In the genomic region with DNA sequence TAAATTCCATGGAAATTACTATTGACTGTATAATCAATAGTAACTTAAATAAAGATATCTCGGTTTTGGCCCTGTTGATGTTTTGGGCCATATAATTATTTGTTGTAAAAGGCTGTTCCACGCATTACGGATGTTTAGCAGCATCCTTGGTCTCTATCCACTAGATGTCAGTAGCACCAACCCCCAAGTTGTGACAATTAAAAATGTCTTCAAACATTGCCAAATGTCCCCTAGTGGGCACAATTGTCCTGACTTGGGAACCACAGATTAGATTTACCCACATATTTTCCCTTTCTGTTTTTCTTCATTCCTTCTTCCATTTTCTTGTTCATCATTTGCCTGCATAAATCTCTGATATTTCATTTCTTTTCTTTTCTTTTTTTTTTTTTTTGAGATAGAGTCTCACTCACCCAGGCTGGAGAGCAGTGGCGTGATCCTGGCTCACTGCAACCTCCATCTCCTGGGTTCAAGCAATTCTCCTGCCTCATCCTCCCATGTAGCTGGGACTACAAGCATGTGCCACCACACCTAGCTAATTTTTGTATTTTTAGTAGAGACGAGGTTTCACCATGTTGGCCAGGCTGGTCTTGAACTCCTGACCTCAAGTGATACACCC, we compare ENCODE assay signal across 8 cellular contexts. TPM values are rescaled to one million over a fixed set of nuclear protein-coding genes. Genes with fewer than 3 reads are reported as not detected.
A peak's percentile ranks its signal among the peaks of the same experiment; 100 is the strongest.
DNase-seq lines count a peak whose midpoint lies in the region; ATAC-seq, FAIRE-seq and TF ChIP-seq lines count a peak whose summit lies in the region.

No MANE protein-coding gene starts in this region.

- H3K36me3 ChIP-seq in astrocyte (ENCODE audit: insufficient read depth, low read length) (no peaks in the 10 kb centered on the region), left lung (no peaks in the 10 kb centered on the region)

- H2AFZ ChIP-seq in astrocyte (ENCODE audit: low read depth, low read length), result no peak overlapping the region

- peak; percentile 63 for ATAC-seq in left lung
- no peak for ATAC-seq in GM18858 (IDR thresholded peaks at IDR 0.05; ENCODE audit: unreplicated experiment)
- no peak for ATAC-seq in GM19023 (IDR thresholded peaks at IDR 0.05; ENCODE audit: unreplicated experiment)
- no peak for ATAC-seq in HG03139 (IDR thresholded peaks at IDR 0.05; ENCODE audit: unreplicated experiment)

- H3K9me3 ChIP-seq in astrocyte (ENCODE audit: insufficient read depth, low read depth, low read length) (no peaks in the 10 kb centered on the region), left lung (no peaks in the 10 kb centered on the region)

- intact Hi-C loops in left lung (cut with DNase I), result no loop called here

- H3K27me3 Mint-ChIP-seq in astrocyte (ENCODE audit: low read depth, unreplicated experiment), result peaks cover 7% of the 10 kb centered on the region

- H3K4me3 ChIP-seq in astrocyte (ENCODE audit: insufficient read depth, low read depth, low read length), result no peak overlapping the region
- no peak overlapping the region for H3K4me3 ChIP-seq in left lung

- no peak overlapping the region for H3K4me3 Mint-ChIP-seq in astrocyte (ENCODE audit: unreplicated experiment)

- H3K4me1 Mint-ChIP-seq in astrocyte (ENCODE audit: low read depth, unreplicated experiment), result peaks cover 2% of the 10 kb centered on the region

- H3K9me3 Mint-ChIP-seq in astrocyte (ENCODE audit: unreplicated experiment), result peaks cover 1% of the 10 kb centered on the region

- no peak overlapping the region for H3K4me2 ChIP-seq in astrocyte (ENCODE audit: low read length)

- peak; percentile 76 for FAIRE-seq in GM12891 (lab: Jason Lieb, UNC)
- no peak for FAIRE-seq in astrocyte (lab: Jason Lieb, UNC)

- H3K27ac Mint-ChIP-seq in astrocyte (ENCODE audit: unreplicated experiment), result no peak overlapping the region

- peak; percentile 39 for DNase-seq in COR-L47 (lab: John Stamatoyannopoulos, UW)
- peak; percentile 6 for DNase-seq in GM12891 (ENCODE audit: insufficient read length, low spot score)
- peak; percentile 28 for DNase-seq in NCI-H2171 (lab: John Stamatoyannopoulos, UW)
- DNase-seq in astrocyte (ENCODE audit: low read depth), result peak; percentile 12
- DNase-seq in left lung, result no peak

- no peaks in the 10 kb centered on the region for H3K79me2 ChIP-seq in astrocyte (ENCODE audit: insufficient read depth, low read length)

- H3K9ac ChIP-seq in astrocyte (ENCODE audit: low read length), result no peak overlapping the region

- peak; percentile 63 for TF ChIP-seq CTCF in astrocyte (IDR thresholded peaks at IDR 0.05; ENCODE audit: insufficient read depth, low read depth, low read length)
- TF ChIP-seq CTCF in left lung (IDR thresholded peaks at IDR 0.05), result peak; percentile 20 to 34

- no peaks in the 10 kb centered on the region for H4K20me1 ChIP-seq in astrocyte (ENCODE audit: insufficient read depth, low read length)

- H3K27ac ChIP-seq in astrocyte (ENCODE audit: low read depth, low read length) (no peak overlapping the region), left lung (no peak overlapping the region)

- no peaks in the 10 kb centered on the region for H3K27me3 ChIP-seq in astrocyte (ENCODE audit: insufficient read depth, low read length)
- H3K27me3 ChIP-seq in left lung, result peaks cover 0 to 16% of the 10 kb centered on the region in 2 donors

- H3K4me1 ChIP-seq in astrocyte (ENCODE audit: insufficient read depth, low read length) (no peaks in the 10 kb centered on the region), left lung (no peaks in the 10 kb centered on the region)

- TF ChIP-seq POLR2A in GM12891 (IDR thresholded peaks at IDR 0.05; ENCODE audit: low read depth, low read length), result no peak

- no peaks in the 10 kb centered on the region for H3K36me3 Mint-ChIP-seq in astrocyte (ENCODE audit: low read depth, unreplicated experiment)

TF ChIP-seq in GM12891, 5 proteins besides CTCF, POLR2A, EP300 and RAD21:
- TF ChIP-seq POLR2AphosphoS5 (IDR thresholded peaks at IDR 0.05; ENCODE audit: low read depth, low read length) (no peak), POU2F2 (IDR thresholded peaks at IDR 0.05; ENCODE audit: low read depth, low read length) (no peak), PAX5 (IDR thresholded peaks at IDR 0.05; ENCODE audit: insufficient read depth, low read length, severe bottlenecking) (no peak), TAF1 (IDR thresholded peaks at IDR 0.05; ENCODE audit: low read depth, low read length) (no peak), SPI1 (IDR thresholded peaks at IDR 0.05; ENCODE audit: low read depth, low read length) (no peak)
TF ChIP-seq in GM12891: peak in this region for 0.

RNA-seq across cellular contexts. Expression of a gene that starts 13.6 kb away (rescaled TPM):
- not detected for polyA plus RNA-seq in GM12891 (2012; ENCODE audit: low read depth, missing spikeins)
- total RNA-seq in astrocyte (not detected in 2 replicates), left lung (not detected)

RNA-seq across cellular contexts. Expression of a gene that starts 36.9 kb away (rescaled TPM):
- polyA plus RNA-seq in GM12891 (2012; ENCODE audit: low read depth, missing spikeins), result not detected
- not detected in 2 replicates for total RNA-seq in astrocyte
- total RNA-seq in left lung, result not detected

RNA-seq across cellular contexts. Expression of a gene that starts 38.4 kb away (rescaled TPM):
- polyA plus RNA-seq in GM12891 (2012; ENCODE audit: low read depth, missing spikeins), result not detected
- total RNA-seq in astrocyte, result not detected in 2 replicates
- total RNA-seq in left lung, result not detected

RNA-seq across cellular contexts. Expression of a gene that starts 45.5 kb away (rescaled TPM):
- not detected for polyA plus RNA-seq in GM12891 (2012; ENCODE audit: low read depth, missing spikeins)
- total RNA-seq in astrocyte (not detected in 2 replicates), left lung (not detected)

RNA-seq across cellular contexts. Expression of a gene that starts 53.4 kb away (rescaled TPM):
- not detected for polyA plus RNA-seq in GM12891 (2012; ENCODE audit: low read depth, missing spikeins)
- total RNA-seq in astrocyte, result not detected in 2 replicates
- not detected for total RNA-seq in left lung

Comparison
In these comparisons a context has a peak if more than half of its experiments do, and no peak if none do; other contexts are left out.
1. DNase-seq: peak in COR-L47 (single experiment), GM12891 (single experiment), NCI-H2171 (single experiment) and astrocyte (single experiment); none in left lung (0 of 2).